In genomic region chr14:79702197-79702596, GRCh38 we compare ENCODE assay signal across 22 cellular contexts.
A peak's percentile ranks its signal among the peaks of the same experiment; 100 is the strongest.
DNase-seq lines count a peak whose midpoint lies in the region; ATAC-seq, FAIRE-seq and TF ChIP-seq lines count a peak whose summit lies in the region.
"Had no signal": no experiment of that assay in that cellular context is flagged by ENCODE, and none has a peak within 500 bp of the region (broad histone marks: within the 10 kb centered on the region; RNA-seq: fewer than 3 reads in every experiment).

No MANE protein-coding gene starts in this region.

- H3K27me3 Mint-ChIP-seq in neural progenitor cell (ENCODE audit: insufficient read depth, low read depth): no peaks in the 10 kb centered on the region
- H3K27me3 Mint-ChIP-seq: B cell; CD4-positive, CD25-positive, alpha-beta regulatory T cell had no signal

- H2AFZ ChIP-seq in PC-3 (ENCODE audit: low read length) (no peak overlapping the region), neural progenitor cell (replicated peaks) (no peak overlapping the region)
- H2AFZ ChIP-seq: GM23248 had no signal

- H3K27me3 ChIP-seq in PC-3 (ENCODE audit: low read length) (no peaks in the 10 kb centered on the region), neural progenitor cell (no peaks in the 10 kb centered on the region)
- H3K27me3 ChIP-seq: BLaER1 had no signal

- H3K4me1 ChIP-seq in PC-3 (ENCODE audit: insufficient read depth, low read length): no peaks in the 10 kb centered on the region
- peaks cover 6% of the 10 kb centered on the region for H3K4me1 ChIP-seq in neural progenitor cell
- H3K4me1 ChIP-seq: BLaER1 had no signal

- POLR2A ChIA-PET in PC-3 (lab: Charles Lee; ENCODE audit: unreplicated experiment): no interaction called here

- H4K20me1 ChIP-seq in PC-3 (ENCODE audit: low read length) (no peaks in the 10 kb centered on the region), neural progenitor cell (ENCODE audit: low read depth) (no peaks in the 10 kb centered on the region)
- H4K20me1 ChIP-seq: BLaER1 had no signal

- H3K9ac ChIP-seq in PC-3 (ENCODE audit: low read length) (no peak overlapping the region), neural progenitor cell (no peak overlapping the region)
- H3K9ac ChIP-seq: BLaER1, GM23248 had no signal

- peaks cover 1% of the 10 kb centered on the region for H3K36me3 Mint-ChIP-seq in neural progenitor cell
- H3K36me3 Mint-ChIP-seq: CD4-positive, CD25-positive, alpha-beta regulatory T cell; CD8-positive, alpha-beta T cell had no signal

- no peaks in the 10 kb centered on the region for H3K9me3 ChIP-seq in PC-3 (ENCODE audit: low read length)
- no peaks in the 10 kb centered on the region for H3K9me3 ChIP-seq in neural progenitor cell (ENCODE audit: low read depth)
- H3K9me3 ChIP-seq: BLaER1 had no signal

- DNase-seq in EH (ENCODE audit: low read depth) (peak; percentile 17), PC-3 (peak; percentile 2), foreskin melanocyte (peak; percentile 9), neural progenitor cell (ENCODE audit: low spot score) (no peak), HTR-8/SVneo (ENCODE audit: insufficient read length, low spot score) (no peak), NCI-H774 (lab: John Stamatoyannopoulos, UW) (no peak)
- DNase-seq: Calu3; CD4-positive, CD25-positive, alpha-beta regulatory T cell; CD8-positive, alpha-beta T cell; DMS53; DMS79 treated with DMSO at 0.1 percent for 48 hours; GM23248; H7; HCEC 1CT had no signal

- no peak overlapping the region for H3K4me3 ChIP-seq in PC-3 (ENCODE audit: low read length)
- no peak overlapping the region for H3K4me3 ChIP-seq in neural progenitor cell
- H3K4me3 ChIP-seq: BLaER1, GM12878, GM23248 had no signal

- no peaks in the 10 kb centered on the region for H3F3A ChIP-seq in PC-3 (ENCODE audit: low read length, unreplicated experiment)
- H3F3A ChIP-seq in neural progenitor cell (ENCODE audit: low read depth): no peaks in the 10 kb centered on the region

- BruUV-seq in PC-3 (replicated peaks; lab: Mats Ljungman, UMichigan): no TSS peak

- H3K4me1 Mint-ChIP-seq in neural progenitor cell: peaks cover 4% of the 10 kb centered on the region
- H3K4me1 Mint-ChIP-seq: B cell; CD4-positive, CD25-positive, alpha-beta regulatory T cell had no signal

- no peak for ATAC-seq in PC-3
- no peak for ATAC-seq in HG02798 (IDR thresholded peaks at IDR 0.05; ENCODE audit: poor library complexity, unreplicated experiment)
- ATAC-seq: CD8-positive, alpha-beta T cell; GM12878 had no signal

- CTCF ChIA-PET in PC-3 (lab: Charles Lee): interaction anchor here (0.5 kb wide), 1 partner anchor 427 kb away, joined by 4 read pairs; no protein-coding TSS in a partner anchor

- no peak overlapping the region for H3K4me2 ChIP-seq in PC-3 (ENCODE audit: low read length)
- no peak overlapping the region for H3K4me2 ChIP-seq in neural progenitor cell
- H3K4me2 ChIP-seq: BLaER1 had no signal

- no peak overlapping the region for H3K4me3 Mint-ChIP-seq in neural progenitor cell
- H3K4me3 Mint-ChIP-seq: B cell; CD4-positive, CD25-positive, alpha-beta regulatory T cell; CD8-positive, alpha-beta T cell had no signal

- no peak overlapping the region for H3K27ac Mint-ChIP-seq in neural progenitor cell
- H3K27ac Mint-ChIP-seq: B cell; CD4-positive, CD25-positive, alpha-beta regulatory T cell; CD8-positive, alpha-beta T cell had no signal

- intact Hi-C loops in PC-3 (cut with micrococcal nuclease): no loop called here

- H3K36me3 ChIP-seq in PC-3 (ENCODE audit: low read depth, low read length): no peaks in the 10 kb centered on the region
- no peaks in the 10 kb centered on the region for H3K36me3 ChIP-seq in neural progenitor cell
- H3K36me3 ChIP-seq: BLaER1 had no signal

- H3K9me3 Mint-ChIP-seq in neural progenitor cell: no peaks in the 10 kb centered on the region

- no peak overlapping the region for H3K27ac ChIP-seq in PC-3 (ENCODE audit: low read length)
- no peak overlapping the region for H3K27ac ChIP-seq in neural progenitor cell
- H3K27ac ChIP-seq: BLaER1, C4-2B, GM23248 had no signal

- H3K79me2 ChIP-seq in PC-3 (ENCODE audit: low read length) (no peaks in the 10 kb centered on the region), neural progenitor cell (ENCODE audit: low read depth) (no peaks in the 10 kb centered on the region)

- H3K9me2 ChIP-seq in PC-3 (replicated peaks; ENCODE audit: low read length): no peaks in the 10 kb centered on the region

- FAIRE-seq in HTR-8/SVneo (lab: Jason Lieb, UNC): no peak
- FAIRE-seq: G401.6, GM12878, GM19239, H1 had no signal

- TF ChIP-seq CTCF in PC-3 (conservative IDR thresholded peaks at IDR 0.05; ENCODE audit: low read depth, low read length) (no peak), neural progenitor cell (IDR thresholded peaks at IDR 0.05) (no peak)

Comparison
In these comparisons a context has a peak if more than half of its experiments do, and no peak if none do; other contexts are left out.
1. DNase-seq: peak in EH (single experiment), PC-3 (single experiment) and foreskin melanocyte (single experiment); none in neural progenitor cell (single experiment), HTR-8/SVneo (single experiment) and NCI-H774 (single experiment).